ENCODE assay signal across 8 cellular contexts in genomic region chrX:125493004-125493403, GRCh38.
DNase-seq lines count a peak whose midpoint lies in the region; FAIRE-seq and TF ChIP-seq lines count a peak whose summit lies in the region.
"Not testable (repeated sequence)": the region's sequence is repeated elsewhere in the genome, so short reads cannot be mapped to it uniquely, and the experiment has no call there.

No MANE protein-coding gene starts in this region.

- peak overlapping the region; percentile 26 for H3K27ac ChIP-seq in 22Rv1
- peak overlapping the region; percentile 40 for H3K27ac ChIP-seq in HUES48 (ENCODE audit: low read depth, low read length)
- not testable (repeated sequence) for H3K27ac ChIP-seq in astrocyte (ENCODE audit: low read depth, low read length); mesendoderm (ENCODE audit: low read depth, low read length)
- peak overlapping the region; percentile 54 for H3K27ac ChIP-seq in epithelial cell of prostate

- H3K4me2 ChIP-seq in astrocyte (ENCODE audit: low read length); mesendoderm (ENCODE audit: low read length): not testable (repeated sequence)

- H2AK5ac ChIP-seq in mesendoderm (ENCODE audit: low read length) = not testable (repeated sequence)

- not testable (repeated sequence) for H4K5ac ChIP-seq in mesendoderm (ENCODE audit: low read length)

- not testable (repeated sequence) for FAIRE-seq in astrocyte (lab: Jason Lieb, UNC); bronchial epithelial cell (lab: Jason Lieb, UNC)

- DNase-seq in LNCaP clone FGC (ENCODE audit: low read depth) (peak; percentile 35), bronchial epithelial cell (ENCODE audit: low read depth) (peak; percentile 23), mesendoderm (peak; percentile 6), renal cortical epithelial cell (ENCODE audit: low read depth) (peak; percentile 2)
- DNase-seq in astrocyte (ENCODE audit: low read depth); epithelial cell of prostate (ENCODE audit: low read depth, low spot score): not testable (repeated sequence)

- not testable (repeated sequence) for H3K9me3 Mint-ChIP-seq in astrocyte (ENCODE audit: unreplicated experiment)

- H4K20me1 ChIP-seq in astrocyte (ENCODE audit: insufficient read depth, low read length) = not testable (repeated sequence)

- TF ChIP-seq CTCF in 22Rv1 (IDR thresholded peaks at IDR 0.05); LNCaP clone FGC (IDR thresholded peaks at IDR 0.05; ENCODE audit: control insufficient read depth, extremely low read depth, insufficient read depth); astrocyte (IDR thresholded peaks at IDR 0.05; ENCODE audit: insufficient read depth, low read depth, low read length); bronchial epithelial cell (IDR thresholded peaks at IDR 0.05; ENCODE audit: insufficient read depth, low read length, severe bottlenecking): not testable (repeated sequence)

- not testable (repeated sequence) for H3K4me1 ChIP-seq in HUES48 (ENCODE audit: control insufficient read depth, insufficient read depth, low read length); astrocyte (ENCODE audit: insufficient read depth, low read length); mesendoderm (ENCODE audit: control insufficient read depth, low read depth, low read length)

- H2BK15ac ChIP-seq in mesendoderm (replicated peaks; ENCODE audit: low read depth) = not testable (repeated sequence)

- no CpG with 5 or more reads among the region's 2 CpGs for WGBS in mesendoderm (ENCODE audit: extremely low coverage, insufficient coverage, low lambda C conversion rate)

- not testable (repeated sequence) for H3K36me3 Mint-ChIP-seq in astrocyte (ENCODE audit: low read depth, unreplicated experiment)

- H3K4me3 ChIP-seq in HUES48 (ENCODE audit: low read depth, low read length); LNCaP clone FGC (ENCODE audit: low read depth, low read length); astrocyte (ENCODE audit: insufficient read depth, low read depth, low read length); bronchial epithelial cell (ENCODE audit: low read depth, low read length); mesendoderm (ENCODE audit: low read length): not testable (repeated sequence)

- H3K9me3 ChIP-seq in HUES48 (ENCODE audit: control insufficient read depth, insufficient read depth, low read length); astrocyte (ENCODE audit: insufficient read depth, low read depth, low read length): not testable (repeated sequence)

- not testable (repeated sequence) for H3K4me3 Mint-ChIP-seq in astrocyte (ENCODE audit: unreplicated experiment)

- not testable (repeated sequence) for H3K18ac ChIP-seq in mesendoderm (ENCODE audit: low read length)

- not testable (repeated sequence) for H3K79me2 ChIP-seq in astrocyte (ENCODE audit: insufficient read depth, low read length); mesendoderm (ENCODE audit: control insufficient read depth, insufficient read depth, low read length)

- H4K8ac ChIP-seq in mesendoderm (ENCODE audit: low read depth, low read length) = not testable (repeated sequence)

- not testable (repeated sequence) for H3K9ac ChIP-seq in HUES48 (ENCODE audit: low read depth, low read length); astrocyte (ENCODE audit: low read length); mesendoderm (ENCODE audit: low read length)

- H3K36me3 ChIP-seq in HUES48 (ENCODE audit: control insufficient read depth, insufficient read depth, low read length); astrocyte (ENCODE audit: insufficient read depth, low read length); bronchial epithelial cell (ENCODE audit: control insufficient read depth, insufficient read depth, low read length); mesendoderm (ENCODE audit: control insufficient read depth, insufficient read depth, low read length): not testable (repeated sequence)

- not testable (repeated sequence) for H3K23ac ChIP-seq in mesendoderm (ENCODE audit: low read length)

- not testable (repeated sequence) for H2BK5ac ChIP-seq in mesendoderm (ENCODE audit: low read length)

- not testable (repeated sequence) for H3K27me3 ChIP-seq in HUES48 (ENCODE audit: control insufficient read depth, insufficient read depth, low read length); astrocyte (ENCODE audit: insufficient read depth, low read length); bronchial epithelial cell (ENCODE audit: control insufficient read depth, insufficient read depth, low read length); mesendoderm (ENCODE audit: insufficient read depth, low read length, poor library complexity)

- H3K79me1 ChIP-seq in mesendoderm (ENCODE audit: low read length) = not testable (repeated sequence)

- not testable (repeated sequence) for H3K27me3 Mint-ChIP-seq in astrocyte (ENCODE audit: low read depth, unreplicated experiment)

- not testable (repeated sequence) for H2BK120ac ChIP-seq in mesendoderm (ENCODE audit: low read depth, low read length)

- peak overlapping the region; percentile 87 for H3K27ac Mint-ChIP-seq in astrocyte (ENCODE audit: unreplicated experiment)

- not testable (repeated sequence) for H3K56ac ChIP-seq in mesendoderm (ENCODE audit: low read length)

- not testable (repeated sequence) for H2AFZ ChIP-seq in astrocyte (ENCODE audit: low read depth, low read length)

- H3K4me1 Mint-ChIP-seq in astrocyte (ENCODE audit: low read depth, unreplicated experiment) = not testable (repeated sequence)

- not testable (repeated sequence) for H3K4ac ChIP-seq in mesendoderm (ENCODE audit: low read depth, low read length)
